Comparison of ENCODE assay signal across 9 cellular contexts in genomic region chr3:157865449-157865862, GRCh38.
A peak's percentile ranks its signal among the peaks of the same experiment; 100 is the strongest.
DNase-seq lines count a peak whose midpoint lies in the region; ATAC-seq and TF ChIP-seq lines count a peak whose summit lies in the region.
"Had no signal": no experiment of that assay in that cellular context is flagged by ENCODE, and none has a peak within 500 bp of the region (broad histone marks: within the 10 kb centered on the region; RNA-seq: fewer than 3 reads in every experiment).

No MANE protein-coding gene starts in this region.

- 31% methylated on average over 7 of the region's 7 CpGs; no CpG with 5 or more reads in 1 of the 2 donors for WGBS in transverse colon (ENCODE audit: low coverage in 1 of 2), 2 donors

- H3K4me1 Mint-ChIP-seq in activated CD8-positive, alpha-beta memory T cell treated with anti-CD3 and anti-CD28 coated beads, Interleukin-2, amount 10 ng/mL, durations not matched to agents 7 days and 5 days: no peaks in the 10 kb centered on the region
- H3K4me1 Mint-ChIP-seq: IgD-negative memory B cell had no signal

- TF ChIP-seq POLR2A in transverse colon (IDR thresholded peaks at IDR 0.05): no peak

- H3K27ac ChIP-seq in transverse colon: no peak overlapping the region

- no peaks in the 10 kb centered on the region for H3K4me1 ChIP-seq in transverse colon

- no peaks in the 10 kb centered on the region for H3K9me3 Mint-ChIP-seq in activated CD8-positive, alpha-beta memory T cell treated with anti-CD3 and anti-CD28 coated beads, Interleukin-2, amount 10 ng/mL, durations not matched to agents 7 days and 5 days (ENCODE audit: low read depth)
- H3K9me3 Mint-ChIP-seq: IgD-negative memory B cell had no signal

- H3K27me3 Mint-ChIP-seq in activated CD8-positive, alpha-beta memory T cell treated with anti-CD3 and anti-CD28 coated beads, Interleukin-2, amount 10 ng/mL, durations not matched to agents 7 days and 5 days: no peaks in the 10 kb centered on the region
- H3K27me3 Mint-ChIP-seq: IgD-negative memory B cell had no signal

- peak; percentile 75 for ATAC-seq in HG02610 (IDR thresholded peaks at IDR 0.05; ENCODE audit: unreplicated experiment)
- ATAC-seq in activated CD8-positive, alpha-beta memory T cell treated with anti-CD3 and anti-CD28 coated beads, Interleukin-2, amount 10 ng/mL, durations not matched to agents 7 days and 5 days: peak; percentile 60

- CTCF ChIA-PET in activated CD8-positive, alpha-beta memory T cell treated with anti-CD3 and anti-CD28 coated beads, Interleukin-2, amount 10 ng/mL, durations not matched to agents 7 days and 5 days (lab: Charles Lee): interaction anchor here (0.9 to 2.1 kb wide), 3 partner anchors 245 to 568 kb away, joined by 3 to 8 read pairs (median 4); partner anchors contain the start of gene RSRC1

- no peak for TF ChIP-seq EP300 in transverse colon (IDR thresholded peaks at IDR 0.05; ENCODE audit: low read depth)

- no peak for DNase-seq in AG09319 (ENCODE audit: extremely low read depth, low read depth)
- DNase-seq in GM13977 (ENCODE audit: low spot score): peak; percentile 53
- peak; percentile 77 for DNase-seq in NAMALWA (ENCODE audit: low spot score)
- DNase-seq in activated CD8-positive, alpha-beta memory T cell treated with anti-CD3 and anti-CD28 coated beads, Interleukin-2, amount 10 ng/mL, durations not matched to agents 7 days and 5 days: peak; percentile 56
- peak; percentile 76 for DNase-seq in iPS-NIHi11 (ENCODE audit: low spot score)
- DNase-seq in transverse colon: peak; percentile 54
- no peak for DNase-seq in A172 (ENCODE audit: low spot score)

- H3K4me3 ChIP-seq in transverse colon: no peak overlapping the region

- intact Hi-C loops in transverse colon (cut with DNase I; ENCODE audit: low total_unique reads): no loop called here

- no peaks in the 10 kb centered on the region for H3K36me3 Mint-ChIP-seq in activated CD8-positive, alpha-beta memory T cell treated with anti-CD3 and anti-CD28 coated beads, Interleukin-2, amount 10 ng/mL, durations not matched to agents 7 days and 5 days
- H3K36me3 Mint-ChIP-seq: IgD-negative memory B cell had no signal

- no peaks in the 10 kb centered on the region for H3K9me3 ChIP-seq in transverse colon

- no peaks in the 10 kb centered on the region for H3K36me3 ChIP-seq in transverse colon

- TF ChIP-seq CTCF in AG09319 (IDR thresholded peaks at IDR 0.05; ENCODE audit: low read depth, low read length): peak; percentile 29
- TF ChIP-seq CTCF in GM13977 (IDR thresholded peaks at IDR 0.05; ENCODE audit: extremely low read depth, insufficient read depth, missing control alignments): peak; percentile 88
- peak; percentile 53 to 65 (median 57) for TF ChIP-seq CTCF in transverse colon (IDR thresholded peaks at IDR 0.05)

- H3K27me3 ChIP-seq in transverse colon: no peaks in the 10 kb centered on the region

- in situ Hi-C loops in GM13977 (cut with MboI; ENCODE audit: low pct_unique_long_range_greater_than_20kb, low sequenced_read_pairs, unreplicated experiment): loop anchor here (25.0 kb wide), 1 partner anchor 447 kb away; no protein-coding TSS in a partner anchor
- in situ Hi-C loops in transverse colon (cut with MboI; ENCODE audit: low pct_ligation_motif_present in 1 of 4, low pct_unique_long_range_greater_than_20kb in 1 of 4, low sequenced_read_pairs in 3 of 4): loop anchor here in 2 of 4 donors (10.0 to 25.0 kb wide), 2 partner anchors 569 to 572 kb away; no protein-coding TSS in a partner anchor

- no peak overlapping the region for H3K27ac Mint-ChIP-seq in activated CD8-positive, alpha-beta memory T cell treated with anti-CD3 and anti-CD28 coated beads, Interleukin-2, amount 10 ng/mL, durations not matched to agents 7 days and 5 days
- H3K27ac Mint-ChIP-seq: IgD-negative memory B cell had no signal

- no peak overlapping the region for H3K4me3 Mint-ChIP-seq in activated CD8-positive, alpha-beta memory T cell treated with anti-CD3 and anti-CD28 coated beads, Interleukin-2, amount 10 ng/mL, durations not matched to agents 7 days and 5 days
- H3K4me3 Mint-ChIP-seq: IgD-negative memory B cell had no signal

Comparison
In these comparisons a context has a peak if more than half of its experiments do, and no peak if none do; other contexts are left out.
1. DNase-seq: peak in GM13977 (single experiment), NAMALWA (single experiment), activated CD8-positive, alpha-beta memory T cell treated with anti-CD3 and anti-CD28 coated beads, Interleukin-2, amount 10 ng/mL, durations not matched to agents 7 days and 5 days (single experiment), iPS-NIHi11 (single experiment) and transverse colon (single experiment); none in AG09319 (single experiment) and A172 (single experiment).
2. CTCF ChIP-seq: peak in every context shown above with its lines; median percentile 88 in GM13977; 57 in transverse colon; 29 in AG09319.